ENCODE assay signal across 8 cellular contexts in the genomic region with DNA sequence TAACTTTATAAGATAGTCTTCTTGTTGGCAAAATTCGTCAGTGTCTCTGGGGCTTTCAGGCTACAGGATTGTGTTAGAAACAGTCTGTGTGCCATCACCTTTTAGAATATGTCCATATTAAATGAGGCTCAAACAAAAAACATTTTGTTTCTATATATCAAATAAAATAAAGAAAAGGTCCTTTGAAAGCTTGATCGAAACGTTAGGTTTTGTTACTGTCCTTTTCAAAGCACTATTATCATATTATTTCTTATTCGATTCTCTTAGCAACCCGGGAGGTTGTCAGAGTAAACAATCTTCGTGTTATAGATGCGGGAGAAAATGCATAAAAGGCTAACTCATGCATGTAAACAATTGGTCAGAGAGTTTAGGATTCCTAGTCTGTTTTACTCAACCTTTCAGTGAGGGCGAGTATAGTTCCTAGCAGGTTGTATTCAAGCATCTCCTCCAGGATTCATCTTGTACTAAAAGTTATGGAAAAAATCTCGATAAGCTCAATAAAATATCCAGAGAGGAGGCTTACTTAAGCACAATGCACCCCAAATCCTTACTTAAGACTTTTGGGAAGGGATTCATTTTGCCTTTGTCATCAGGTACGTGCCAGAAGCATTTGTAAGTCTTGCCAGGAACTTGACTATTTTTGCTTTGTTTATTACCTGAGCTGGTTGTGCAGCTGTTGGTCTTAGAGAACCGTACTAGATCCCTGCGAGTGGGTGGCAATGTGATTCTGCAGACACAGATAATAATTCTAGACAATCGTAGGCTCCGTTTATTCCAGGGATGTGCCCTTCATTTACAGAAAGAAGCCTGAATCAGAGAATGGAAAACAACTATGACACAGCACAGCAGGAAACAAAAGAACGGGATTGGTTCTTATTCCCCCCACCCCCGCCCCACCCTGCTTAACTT.
DNase-seq lines count a peak whose midpoint lies in the region; ATAC-seq and TF ChIP-seq lines count a peak whose summit lies in the region.

No MANE protein-coding gene starts in this region.

- POLR2A ChIA-PET in CD8-positive, alpha-beta T cell (lab: Charles Lee), result interaction anchor here (0.6 to 2.0 kb wide), 8 partner anchors 46 to 165 kb away, joined by 3 to 6 read pairs (median 3); no protein-coding TSS in a partner anchor

- TF ChIP-seq EP300 in Ishikawa (IDR thresholded peaks at IDR 0.05; ENCODE audit: borderline replicate concordance), result no peak

- no peaks in the 10 kb centered on the region for H3K36me3 ChIP-seq in CD8-positive, alpha-beta T cell (ENCODE audit: insufficient read depth, low read length)

- no peaks in the 10 kb centered on the region for H3K9me3 Mint-ChIP-seq in CD8-positive, alpha-beta T cell

- TF ChIP-seq CTCF in CD8-positive, alpha-beta T cell (IDR thresholded peaks at IDR 0.05), result no peak

- no peak for DNase-seq in CD8-positive, alpha-beta T cell
- DNase-seq in astrocyte of the hippocampus (ENCODE audit: low read depth, low spot score) (peak; percentile 60), myocyte (ENCODE audit: low read depth) (peak; percentile 38), activated gamma-delta T cell treated with Interleukin-2 at 50 U/mL for 16 hours (no peak), NCI-H2196 (lab: John Stamatoyannopoulos, UW; ENCODE audit: unreplicated experiment) (no peak), AML-193 (lab: John Stamatoyannopoulos, UW) (no peak)
- DNase-seq in stimulated activated CD4-positive, alpha-beta T cell treated with anti-CD3 and anti-CD28 coated beads, Interleukin-2, amount 100 ng/mL, for 24 hours, result no peak

- no peak for ATAC-seq in CD8-positive, alpha-beta T cell

- peaks cover 76% of the 10 kb centered on the region for H3K4me1 ChIP-seq in CD8-positive, alpha-beta T cell (ENCODE audit: insufficient read depth, low read length)

- no peak overlapping the region for H3K4me3 ChIP-seq in CD8-positive, alpha-beta T cell (ENCODE audit: low read depth, low read length)

- TF ChIP-seq RAD21 in Ishikawa (IDR thresholded peaks at IDR 0.05; ENCODE audit: low read depth), result no peak

- peak overlapping the region; percentile 92 for H3K27ac Mint-ChIP-seq in CD8-positive, alpha-beta T cell

- CTCF ChIA-PET in CD8-positive, alpha-beta T cell (lab: Charles Lee), result interaction anchor here (1.0 to 4.1 kb wide), 7 partner anchors 11 to 187 kb away, joined by 3 to 18 read pairs (median 4); no protein-coding TSS in a partner anchor

- no peaks in the 10 kb centered on the region for H3K36me3 Mint-ChIP-seq in CD8-positive, alpha-beta T cell

- H3K4me3 Mint-ChIP-seq in CD8-positive, alpha-beta T cell, result no peak overlapping the region

- peaks cover 75% of the 10 kb centered on the region for H3K4me1 Mint-ChIP-seq in CD8-positive, alpha-beta T cell (ENCODE audit: low read depth)

- peak overlapping the region; percentile 34 for H3K27ac ChIP-seq in CD8-positive, alpha-beta T cell (ENCODE audit: low read depth, low read length)

- H3K27me3 ChIP-seq in CD8-positive, alpha-beta T cell (ENCODE audit: insufficient read depth, low read length), result no peaks in the 10 kb centered on the region

- intact Hi-C loops in CD8-positive, alpha-beta T cell (cut with DNase I, micrococcal nuclease), result loop anchor here (2.0 to 5.0 kb wide), 5 partner anchors 96 to 176 kb away; no protein-coding TSS in a partner anchor

- no peaks in the 10 kb centered on the region for H3K27me3 Mint-ChIP-seq in CD8-positive, alpha-beta T cell (ENCODE audit: low read depth)

- no peaks in the 10 kb centered on the region for H3K9me3 ChIP-seq in CD8-positive, alpha-beta T cell (ENCODE audit: low read length)

TF ChIP-seq in Ishikawa, 13 proteins besides CTCF, POLR2A, EP300 and RAD21:
- TF ChIP-seq TEAD4 (IDR thresholded peaks at IDR 0.05) (no peak), TCF12 (IDR thresholded peaks at IDR 0.05; ENCODE audit: low read depth) (no peak), NFIC (IDR thresholded peaks at IDR 0.05) (0 out of 2 replicates have a peak, but pooled peaks have one; percentile 29), EGR1 (IDR thresholded peaks at IDR 0.05) (no peak), CEBPB (IDR thresholded peaks at IDR 0.05) (no peak)

Comparison
In these comparisons a context has a peak if more than half of its experiments do, and no peak if none do; other contexts are left out.
1. DNase-seq: peak in astrocyte of the hippocampus (single experiment) and myocyte (single experiment); none in CD8-positive, alpha-beta T cell (0 of 7), activated gamma-delta T cell treated with Interleukin-2 at 50 U/mL for 16 hours (single experiment), stimulated activated CD4-positive, alpha-beta T cell treated with anti-CD3 and anti-CD28 coated beads, Interleukin-2, amount 100 ng/mL, for 24 hours (0 of 2), NCI-H2196 (single experiment) and AML-193 (0 of 2).